Comparison of ENCODE assay signal across 14 cellular contexts in genomic region chr11:113862430-113862829, GRCh38. TPM values are rescaled to one million over a fixed set of nuclear protein-coding genes. Genes with fewer than 3 reads are reported as not detected.
DNase-seq lines count a peak whose midpoint lies in the region; ATAC-seq, FAIRE-seq and TF ChIP-seq lines count a peak whose summit lies in the region.
"Had no signal": no experiment of that assay in that cellular context is flagged by ENCODE, and none has a peak within 500 bp of the region (broad histone marks: within the 10 kb centered on the region; RNA-seq: fewer than 3 reads in every experiment).

No MANE protein-coding gene starts in this region.

- peak; percentile 15 for DNase-seq in mammary epithelial cell
- no peak for DNase-seq in breast epithelium (ENCODE audit: low spot score in 2 of 2)
- peak in 1 of 34 experiments; percentile 8 for DNase-seq in T-cell
- peak; percentile 25 for DNase-seq in fibroblast of pulmonary artery (ENCODE audit: low read depth)
- DNase-seq in urothelium cell line (ENCODE audit: low spot score), result peak; percentile 13
- DNase-seq in DMS153 (lab: John Stamatoyannopoulos, UW), result no peak
- no peak for DNase-seq in sigmoid colon
- DNase-seq: Karpas-422, left ventricle myocardium superior, right cardiac atrium had no signal

- no peaks in the 10 kb centered on the region for H4K20me1 ChIP-seq in mammary epithelial cell (ENCODE audit: insufficient read depth, low read length)
- H4K20me1 ChIP-seq: BLaER1 treated with 17β-estradiol and CSF1 and Interleukin-3, amounts not matched to agents 10 nM and 100 nM had no signal

- TF ChIP-seq CTCF in mammary epithelial cell (conservative IDR thresholded peaks at IDR 0.05 in 1 of 2, IDR thresholded peaks at IDR 0.05 in 1 of 2; ENCODE audit: extremely low read depth in 1 of 2, insufficient read depth in 1 of 2, low read depth in 1 of 2, low read length in 2 of 2), result no peak
- no peak for TF ChIP-seq CTCF in breast epithelium (IDR thresholded peaks at IDR 0.05)
- no peak for TF ChIP-seq CTCF in fibroblast of pulmonary artery (IDR thresholded peaks at IDR 0.05; ENCODE audit: low read length, missing control alignments)
- TF ChIP-seq CTCF in sigmoid colon (IDR thresholded peaks at IDR 0.05), result no peak

- no peak overlapping the region for H3K27ac ChIP-seq in mammary epithelial cell (ENCODE audit: insufficient read depth, low read depth, low read length)
- H3K27ac ChIP-seq in breast epithelium, result no peak overlapping the region
- H3K27ac ChIP-seq in sigmoid colon, result no peak overlapping the region
- H3K27ac ChIP-seq: BLaER1 treated with 17β-estradiol and CSF1 and Interleukin-3, amounts not matched to agents 10 nM and 100 nM had no signal

- H3K9me3 ChIP-seq in mammary epithelial cell (replicated peaks; ENCODE audit: insufficient read depth, low read length), result no peaks in the 10 kb centered on the region
- H3K9me3 ChIP-seq in breast epithelium, result no peaks in the 10 kb centered on the region
- H3K9me3 ChIP-seq in sigmoid colon, result no peaks in the 10 kb centered on the region

- H3K4me3 Mint-ChIP-seq in T-cell, result no peak overlapping the region

- in situ Hi-C loops in mammary epithelial cell (cut with MboI; ENCODE audit: low sequenced_read_pairs in 2 of 2), result no loop called here

- intact Hi-C loops in mammary epithelial cell (cut with micrococcal nuclease), result no loop called here
- intact Hi-C loops in breast epithelium (cut with DNase I; ENCODE audit: low total_unique reads), result no loop called here
- intact Hi-C loops in sigmoid colon (cut with DNase I), result no loop called here

- H3K4me1 Mint-ChIP-seq in T-cell, result peaks cover 20 to 40% (median 30%) of the 10 kb centered on the region in 3 donors

- CTCF ChIA-PET in mammary epithelial cell (lab: Charles Lee; ENCODE audit: low non-redundant PET), result no interaction called here
- CTCF ChIA-PET in T-cell (lab: Charles Lee), result interaction anchor here in 1 of 2 donors (0.6 to 0.7 kb wide), 2 partner anchors 9 to 17 kb away, joined by 3 read pairs; no protein-coding TSS in a partner anchor

- FAIRE-seq in urothelium cell line (lab: Jason Lieb, UNC), result no peak
- FAIRE-seq: endothelial cell of umbilical vein, GM12891 had no signal

- H3K36me3 ChIP-seq in mammary epithelial cell (ENCODE audit: insufficient read depth, low read length) (no peaks in the 10 kb centered on the region), breast epithelium (no peaks in the 10 kb centered on the region), sigmoid colon (peaks cover 0 to 8% (median under 1%) of the 10 kb centered on the region in 4 donors)

- no TSS peak for BruUV-seq in mammary epithelial cell (replicated peaks; lab: Mats Ljungman, UMichigan)

- no peak for TF ChIP-seq POLR2A in breast epithelium (IDR thresholded peaks at IDR 0.05)
- TF ChIP-seq POLR2A in sigmoid colon (IDR thresholded peaks at IDR 0.05), result no peak

- H3K4me1 ChIP-seq in mammary epithelial cell (ENCODE audit: insufficient read depth, low read length) (peaks cover 18% of the 10 kb centered on the region), breast epithelium (no peaks in the 10 kb centered on the region), sigmoid colon (no peaks in the 10 kb centered on the region)

- POLR2A ChIA-PET in T-cell (lab: Charles Lee), result no interaction called here

- H3K4me2 ChIP-seq in mammary epithelial cell (ENCODE audit: insufficient read depth, low read depth, low read length), result no peak overlapping the region
- H3K4me2 ChIP-seq: BLaER1 treated with 17β-estradiol and CSF1 and Interleukin-3, amounts not matched to agents 10 nM and 100 nM had no signal

- H3K9ac ChIP-seq in mammary epithelial cell (ENCODE audit: insufficient read depth, low read length), result no peak overlapping the region
- H3K9ac ChIP-seq: BLaER1 treated with 17β-estradiol and CSF1 and Interleukin-3, amounts not matched to agents 10 nM and 100 nM had no signal

- peaks cover 54% of the 10 kb centered on the region for H3K79me2 ChIP-seq in mammary epithelial cell (ENCODE audit: insufficient read depth, low read length)

- no peaks in the 10 kb centered on the region for H3K27me3 ChIP-seq in mammary epithelial cell (ENCODE audit: insufficient read depth, low read length)
- H3K27me3 ChIP-seq in breast epithelium, result no peaks in the 10 kb centered on the region
- H3K27me3 ChIP-seq in sigmoid colon, result no peaks in the 10 kb centered on the region
- H3K27me3 ChIP-seq: BLaER1 treated with 17β-estradiol and CSF1 and Interleukin-3, amounts not matched to agents 10 nM and 100 nM had no signal

- dilution Hi-C loops in mammary epithelial cell (cut with HindIII; ENCODE audit: low sequenced_read_pairs), result loop anchor here (5.0 kb wide), 1 partner anchor 50 kb away; no protein-coding TSS in a partner anchor

- no peak overlapping the region for H3K4me3 ChIP-seq in mammary epithelial cell (replicated peaks in 1 of 3; ENCODE audit: insufficient read depth in 1 of 3, low read depth in 2 of 3, low read length in 3 of 3)
- no peak overlapping the region for H3K4me3 ChIP-seq in breast epithelium
- H3K4me3 ChIP-seq in fibroblast of pulmonary artery (replicated peaks; ENCODE audit: low read depth, low read length), result no peak overlapping the region
- H3K4me3 ChIP-seq in sigmoid colon, result no peak overlapping the region
- H3K4me3 ChIP-seq: BLaER1 treated with 17β-estradiol and CSF1 and Interleukin-3, amounts not matched to agents 10 nM and 100 nM had no signal

- H3K27ac Mint-ChIP-seq in T-cell, result peak overlapping the region; percentile 4 to 59

- 57% methylated on average over 5 of the region's 5 CpGs for WGBS in mammary epithelial cell (ENCODE audit: low coverage, missing lambda C conversion rate)
- 71 to 83% methylated on average over 5 of the region's 5 CpGs for WGBS in sigmoid colon, 2 donors

- TF ChIP-seq EP300 in sigmoid colon (IDR thresholded peaks at IDR 0.05), result no peak

- H3K9me3 Mint-ChIP-seq in T-cell, result no peaks in the 10 kb centered on the region

- H2AFZ ChIP-seq in mammary epithelial cell (ENCODE audit: low read depth, low read length), result no peak overlapping the region

- peaks cover 22% of the 10 kb centered on the region for H3K36me3 Mint-ChIP-seq in T-cell

- no peaks in the 10 kb centered on the region for H3K27me3 Mint-ChIP-seq in T-cell

- ATAC-seq in T-cell (replicated peaks in 1 of 4) (peak in 3 of 4 experiments; percentile 52 to 87 (median 63)), GM21576 (IDR thresholded peaks at IDR 0.05; ENCODE audit: unreplicated experiment) (no peak)
- ATAC-seq: left ventricle myocardium superior, right cardiac atrium had no signal

RNA-seq across cellular contexts. Expression of gene USP28, which starts 12.9 kb away (rescaled TPM):
- total RNA-seq in mammary epithelial cell, result 10 to 100 TPM; 30.3 to 31.7 TPM
- 29.4 TPM for polyA plus RNA-seq in mammary epithelial cell
- 122 TPM for polyA minus RNA-seq in mammary epithelial cell
- 10 to 100 TPM; 15.5 to 38.5 (median 30.2) TPM for total RNA-seq in breast epithelium
- total RNA-seq in T-cell, result 10 to 100 TPM; 16.8 to 28.5 (median 22.9) TPM
- total RNA-seq in sigmoid colon, result 10 to 100 TPM; 25.0 to 37.5 (median 31.9) TPM
- 10 to 100 TPM in 1 of 3 donors, 1 to 10 TPM in 2; 5.4 to 10.8 (median 7.4) TPM for polyA plus RNA-seq in sigmoid colon

RNA-seq across cellular contexts. Expression of gene HTR3B, which starts 42.2 kb away (rescaled TPM):
- total RNA-seq in mammary epithelial cell, result not detected
- polyA plus RNA-seq in mammary epithelial cell, result not detected
- not detected for polyA minus RNA-seq in mammary epithelial cell
- not detected for total RNA-seq in breast epithelium
- not detected for total RNA-seq in T-cell
- not detected for total RNA-seq in sigmoid colon
- polyA plus RNA-seq in sigmoid colon, result under 1 TPM in 1 of 3 donors, not detected in 2; 0.07 TPM
- total RNA-seq: endothelial cell of umbilical vein, left ventricle myocardium superior, right cardiac atrium had no signal
- polyA plus RNA-seq: endothelial cell of umbilical vein, right cardiac atrium had no signal

Comparison
In these comparisons a context has a peak if more than half of its experiments do, and no peak if none do; other contexts are left out.
1. DNase-seq: peak in mammary epithelial cell (single experiment), fibroblast of pulmonary artery (single experiment) and urothelium cell line (single experiment); none in breast epithelium (0 of 2), DMS153 (single experiment) and sigmoid colon (single experiment).